In the genomic region with DNA sequence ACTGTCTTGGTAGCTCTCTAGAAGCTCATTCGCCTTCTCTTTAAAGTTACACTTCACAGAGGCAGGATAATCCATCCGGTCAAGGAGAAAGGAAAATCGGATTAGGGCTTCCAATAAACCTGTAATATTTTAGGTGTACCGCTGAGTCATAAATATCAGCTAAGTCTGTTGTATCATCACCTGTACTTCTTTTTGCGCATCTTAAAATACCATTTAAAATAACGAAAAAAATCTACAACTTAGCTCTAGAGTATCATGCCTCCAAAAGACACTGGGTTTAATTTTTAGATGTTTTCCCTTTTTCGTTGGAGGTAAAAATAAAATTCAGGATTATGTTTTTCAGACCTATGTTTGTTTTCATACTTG, we compare ENCODE assay signal across 15 cellular contexts. TPM values are rescaled to one million over a fixed set of nuclear protein-coding genes. Genes with fewer than 3 reads are reported as not detected.
DNase-seq lines count a peak whose midpoint lies in the region; ATAC-seq, FAIRE-seq and TF ChIP-seq lines count a peak whose summit lies in the region.
"Had no signal": no experiment of that assay in that cellular context is flagged by ENCODE, and none has a peak within 500 bp of the region (broad histone marks: within the 10 kb centered on the region; RNA-seq: fewer than 3 reads in every experiment).

No MANE protein-coding gene starts in this region.

- FAIRE-seq in HepG2 (lab: Jason Lieb, UNC) = no peak

- H3K27me3 ChIP-seq in HepG2 (ENCODE audit: control insufficient read depth in 1 of 2, insufficient read depth in 2 of 2, low read length in 2 of 2) (no peaks in the 10 kb centered on the region), right lobe of liver (no peaks in the 10 kb centered on the region), MM.1S (replicated peaks; ENCODE audit: insufficient read depth, low read length) (no peaks in the 10 kb centered on the region), fibroblast of lung (ENCODE audit: control insufficient read depth, insufficient read depth, low read length) (no peaks in the 10 kb centered on the region)
- H3K27me3 ChIP-seq: ascending aorta, gastroesophageal sphincter, upper lobe of right lung had no signal

- H3K9ac ChIP-seq in HepG2 (ENCODE audit: insufficient read depth, low read depth, low read length) (no peak overlapping the region), MM.1S (ENCODE audit: low read length) (no peak overlapping the region), fibroblast of lung (ENCODE audit: insufficient read depth, low read length) (no peak overlapping the region)

- intact Hi-C loops in HepG2 (cut with micrococcal nuclease; ENCODE audit: unreplicated experiment) (loop anchor here (1.0 to 2.0 kb wide), 3 partner anchors 27 to 211 kb away; no protein-coding TSS in a partner anchor), right lobe of liver (cut with DNase I) (loop anchor here in 1 of 2 donors (5.0 kb wide), 1 partner anchor 185 kb away; no protein-coding TSS in a partner anchor)

- no peaks in the 10 kb centered on the region for H3K27me3 Mint-ChIP-seq in type B pancreatic cell
- H3K27me3 Mint-ChIP-seq: activated naive CD8-positive, alpha-beta T cell; IgD-negative memory B cell had no signal

- TF ChIP-seq CTCF in HepG2 (CRISPR knock-in tag; IDR thresholded peaks at IDR 0.05) (no peak), right lobe of liver (IDR thresholded peaks at IDR 0.05) (no peak), MM.1S (IDR thresholded peaks at IDR 0.05; ENCODE audit: low read length) (no peak), fibroblast of lung (conservative IDR thresholded peaks at IDR 0.05 in 1 of 2, IDR thresholded peaks at IDR 0.05 in 1 of 2; ENCODE audit: low read depth in 1 of 2, low read length in 2 of 2) (no peak), type B pancreatic cell (conservative IDR thresholded peaks at IDR 0.05) (peak; percentile 2)

- peak overlapping the region; percentile 23 for H3K27ac Mint-ChIP-seq in type B pancreatic cell
- H3K27ac Mint-ChIP-seq: activated naive CD8-positive, alpha-beta T cell; activated T-helper 2 cell treated with anti-CD3 and anti-CD28 coated beads, Interferon-gamma antibody, Interleukin-2, Interleukin-4, amounts not matched to agents 10 μg/mL and 5 μg/mL and 100 μg/mL, durations not matched to agents 14 hours and 24 hours and 36 hours; IgD-negative memory B cell had no signal

- no peaks in the 10 kb centered on the region for H3K36me3 ChIP-seq in HepG2 (replicated peaks in 1 of 2; ENCODE audit: control insufficient read depth in 1 of 2, insufficient read depth in 2 of 2, low read length in 2 of 2)
- no peaks in the 10 kb centered on the region for H3K36me3 ChIP-seq in right lobe of liver
- no peaks in the 10 kb centered on the region for H3K36me3 ChIP-seq in MM.1S (replicated peaks; ENCODE audit: insufficient read depth, low read length)
- no peaks in the 10 kb centered on the region for H3K36me3 ChIP-seq in fibroblast of lung (ENCODE audit: control insufficient read depth, insufficient read depth, low read length)
- H3K36me3 ChIP-seq: ascending aorta, gastroesophageal sphincter, upper lobe of right lung had no signal

- H3K4me2 ChIP-seq in HepG2 (ENCODE audit: low read depth, low read length) (0 out of 2 replicates have a peak overlapping the region, but pooled peaks have one; percentile 43), MM.1S (ENCODE audit: low read depth, low read length) (peak overlapping the region; percentile 48; the same call in 1 of the 2 replicates), fibroblast of lung (ENCODE audit: extremely low read depth, insufficient read depth, low read length) (peak overlapping the region; percentile 35)

- H3K27ac ChIP-seq in HepG2 (ENCODE audit: extremely low read length, insufficient read depth, low read length) (no peak overlapping the region), right lobe of liver (no peak overlapping the region), MM.1S (ENCODE audit: low read length) (no peak overlapping the region), fibroblast of lung (ENCODE audit: insufficient read depth, low read length) (no peak overlapping the region)
- H3K27ac ChIP-seq: ascending aorta, gastroesophageal sphincter, skin epidermis, upper lobe of right lung had no signal

- H3K4me1 ChIP-seq in HepG2 (ENCODE audit: insufficient read depth, low read length) (peaks cover 6% of the 10 kb centered on the region; the same call in 1 of the 2 replicates), right lobe of liver (no peaks in the 10 kb centered on the region), MM.1S (ENCODE audit: low read length) (peaks cover 6% of the 10 kb centered on the region; the same call in 1 of the 2 replicates), fibroblast of lung (ENCODE audit: control insufficient read depth, extremely low read depth, insufficient read depth, low read length) (no peaks in the 10 kb centered on the region)
- H3K4me1 ChIP-seq: ascending aorta, upper lobe of right lung had no signal

- in situ Hi-C loops in HepG2 (cut with HindIII; ENCODE audit: extremely low pct_ligation_motif_present, low pct_unique_long_range_greater_than_20kb) = loop anchor here (10.0 kb wide), 1 partner anchor 287 kb away; the partner anchor contains the start of genes FEN1 and TMEM258

- H3K9me3 ChIP-seq in HepG2 (ENCODE audit: low read length) (no peaks in the 10 kb centered on the region), right lobe of liver (no peaks in the 10 kb centered on the region), MM.1S (replicated peaks; ENCODE audit: insufficient read depth, low read length) (no peaks in the 10 kb centered on the region), fibroblast of lung (ENCODE audit: control insufficient read depth, insufficient read depth, low read depth, low read length) (no peaks in the 10 kb centered on the region)
- H3K9me3 ChIP-seq: ascending aorta, gastroesophageal sphincter, upper lobe of right lung had no signal

- no peak for TF ChIP-seq EP300 in HepG2 (IDR thresholded peaks at IDR 0.05; ENCODE audit: low read depth in 2 of 2, low read length in 2 of 2)
- TF ChIP-seq EP300 in HepG2 (CRISPR knock-in tag; IDR thresholded peaks at IDR 0.05; ENCODE audit: borderline replicate concordance) = no peak

- no peak overlapping the region for H3K4me3 Mint-ChIP-seq in type B pancreatic cell

- H3F3A ChIP-seq in MM.1S (ENCODE audit: insufficient read depth, low read length) = no peaks in the 10 kb centered on the region

- H3K36me3 Mint-ChIP-seq in type B pancreatic cell = no peaks in the 10 kb centered on the region
- H3K36me3 Mint-ChIP-seq: activated naive CD8-positive, alpha-beta T cell; IgD-negative memory B cell had no signal

- WGBS in HepG2 (ENCODE audit: low lambda C conversion rate) = 17% methylated on average over 7 of the region's 7 CpGs
- WGBS in right lobe of liver (ENCODE audit: insufficient coverage, low coverage, low lambda C conversion rate, missing lambda C conversion rate) = 25% methylated on average over 7 of the region's 7 CpGs

- H2AFZ ChIP-seq in HepG2 (ENCODE audit: low read length) (no peak overlapping the region), MM.1S (ENCODE audit: low read length) (0 out of 2 replicates have a peak overlapping the region, but pooled peaks have one; percentile 37), fibroblast of lung (ENCODE audit: low read length) (no peak overlapping the region)

- ATAC-seq in HepG2 = no peak
- ATAC-seq in right lobe of liver = no peak
- ATAC-seq in GM18873 (IDR thresholded peaks at IDR 0.05; ENCODE audit: low FRiP score, unreplicated experiment) = no peak

- no peaks in the 10 kb centered on the region for H3K9me2 ChIP-seq in MM.1S (replicated peaks; ENCODE audit: insufficient read depth, low read length)

- no peak for TF ChIP-seq RAD21 in HepG2 (CRISPR knock-in tag; IDR thresholded peaks at IDR 0.05)

- peaks cover 6% of the 10 kb centered on the region for H3K4me1 Mint-ChIP-seq in type B pancreatic cell (ENCODE audit: unreplicated experiment)

- CTCF ChIA-PET in HepG2 (lab: Yijun Ruan, JAX; ENCODE audit: low intra/inter-chr PET ratio, low total read pairs) = interaction anchor here (0.9 to 3.9 kb wide), 4 partner anchors 128 to 285 kb away, joined by 3 to 43 read pairs (median 4); no protein-coding TSS in a partner anchor

- no peaks in the 10 kb centered on the region for H3K9me3 Mint-ChIP-seq in type B pancreatic cell
- H3K9me3 Mint-ChIP-seq: activated T-helper 2 cell treated with anti-CD3 and anti-CD28 coated beads, Interferon-gamma antibody, Interleukin-2, Interleukin-4, amounts not matched to agents 10 μg/mL and 5 μg/mL and 100 μg/mL, durations not matched to agents 14 hours and 24 hours and 36 hours; IgD-negative memory B cell had no signal

- no TSS peak for BruUV-seq in HepG2 (replicated peaks; lab: Mats Ljungman, UMichigan)

- no peaks in the 10 kb centered on the region for H3K79me2 ChIP-seq in HepG2 (ENCODE audit: insufficient read depth, low read length)
- no peaks in the 10 kb centered on the region for H3K79me2 ChIP-seq in MM.1S (ENCODE audit: low read length)
- H3K79me2 ChIP-seq in fibroblast of lung (ENCODE audit: control insufficient read depth, insufficient read depth, low read length) = no peaks in the 10 kb centered on the region

- TF ChIP-seq POLR2A in HepG2 (IDR thresholded peaks at IDR 0.05; ENCODE audit: insufficient read depth in 1 of 2, low read depth in 2 of 2, low read length in 2 of 2) (no peak), right lobe of liver (IDR thresholded peaks at IDR 0.05) (no peak)

- no peaks in the 10 kb centered on the region for H4K20me1 ChIP-seq in HepG2 (ENCODE audit: insufficient read depth, low read length)
- H4K20me1 ChIP-seq in MM.1S (ENCODE audit: insufficient read depth, low read length) = no peaks in the 10 kb centered on the region
- no peaks in the 10 kb centered on the region for H4K20me1 ChIP-seq in fibroblast of lung (ENCODE audit: control insufficient read depth, extremely low read depth, insufficient read depth, low read length)

- DNase-seq in HepG2 (ENCODE audit: low spot score) (no peak), right lobe of liver (no peak), MM.1S (no peak), fibroblast of lung (ENCODE audit: low read depth in 2 of 2) (no peak), type B pancreatic cell (ENCODE audit: extremely low spot score, unreplicated experiment) (no peak), 8988T (no peak), SKM-1 (lab: John Stamatoyannopoulos, UW; ENCODE audit: unreplicated experiment) (no peak)

- H3K4me3 ChIP-seq in HepG2 (replicated peaks in 1 of 3; ENCODE audit: insufficient read depth in 1 of 3, low read depth in 2 of 3, low read length in 3 of 3) = no peak overlapping the region
- H3K4me3 ChIP-seq in right lobe of liver = no peak overlapping the region
- H3K4me3 ChIP-seq in MM.1S (ENCODE audit: low read length) = no peak overlapping the region
- no peak overlapping the region for H3K4me3 ChIP-seq in fibroblast of lung (replicated peaks in 1 of 4; ENCODE audit: control extremely low read depth in 1 of 4, insufficient read depth in 1 of 4, low read depth in 3 of 4, low read length in 4 of 4)
- H3K4me3 ChIP-seq: gastroesophageal sphincter, skin epidermis, upper lobe of right lung had no signal

- POLR2A ChIA-PET in HepG2 (lab: Yijun Ruan, JAX) = interaction anchor here (0.7 to 2.1 kb wide), 10 partner anchors 17 to 290 kb away, joined by 3 to 18 read pairs (median 6); partner anchors contain the start of genes FEN1, FTH1 and TMEM258

RNA-seq across cellular contexts. Expression of gene INCENP, which starts 41.5 kb away (rescaled TPM):
- total RNA-seq in HepG2 (2016; rRNA removed; fragmentation: Illumina TruSeq; extraction: Trizol) (37.3 and 38.1 TPM in 2 replicates), right lobe of liver (1 to 10 TPM; 6.4 to 8.9 (median 7.1) TPM), fibroblast of lung (6.4 and 12.7 TPM in 2 replicates), type B pancreatic cell (ENCODE audit: low replicate concordance) (38.8 and 96.7 TPM in 2 replicates)
- 3.3 and 3.7 TPM in 2 replicates for total RNA-seq in HepG2 (2016; cell fraction: cytosol; rRNA removed; fragmentation: Illumina TruSeq; extraction: Trizol; ENCODE audit: low read depth)
- total RNA-seq in HepG2 (2016; cell fraction: insoluble cytoplasmic fraction; rRNA removed; fragmentation: Illumina TruSeq; extraction: Trizol) = 27.3 and 37.0 TPM in 2 replicates
- total RNA-seq in HepG2 (2016; cell fraction: membrane; rRNA removed; fragmentation: Illumina TruSeq; extraction: Trizol) = 14.0 and 15.7 TPM in 2 replicates
- 36.6 and 40.2 TPM in 2 replicates for total RNA-seq in HepG2 (2016; cell fraction: nucleus; rRNA removed; fragmentation: Illumina TruSeq; extraction: Trizol)
- polyA plus RNA-seq in HepG2 (2011; rRNA removed) (10.4 and 14.1 TPM in 2 replicates), fibroblast of lung (6.6 and 18.3 TPM in 2 replicates)
- 5.0 and 8.4 TPM in 2 replicates for polyA plus RNA-seq in HepG2 (2011; cell fraction: cytosol; rRNA removed)
- polyA plus RNA-seq in HepG2 (2011; cell fraction: nucleus; rRNA removed) = 42.9 and 73.5 TPM in 2 replicates
- polyA plus RNA-seq in HepG2 (2012) = 8.6 and 15.4 TPM in 2 replicates
- polyA plus RNA-seq in HepG2 (2016; cell fraction: cytosol; fragmentation: Illumina TruSeq; extraction: Trizol; ENCODE audit: low read depth) = 1.1 and 1.2 TPM in 2 replicates
- polyA plus RNA-seq in HepG2 (2016; cell fraction: insoluble cytoplasmic fraction; fragmentation: Illumina TruSeq; extraction: Trizol; ENCODE audit: low read depth) = 17.0 and 26.2 TPM in 2 replicates
- polyA plus RNA-seq in HepG2 (2016; cell fraction: membrane; fragmentation: Illumina TruSeq; extraction: Trizol; ENCODE audit: low read depth) = 2.3 and 4.0 TPM in 2 replicates
- polyA plus RNA-seq in HepG2 (2016; cell fraction: nucleus; fragmentation: Illumina TruSeq; extraction: Trizol; ENCODE audit: insufficient read depth, low read depth) = 69.9 and 91.3 TPM in 2 replicates
- 25.1 and 110 TPM in 2 replicates for polyA minus RNA-seq in HepG2 (2011; rRNA and poly(A)+ RNA removed; ENCODE audit: low replicate concordance)
- polyA minus RNA-seq in HepG2 (2011; cell fraction: cytosol; rRNA and poly(A)+ RNA removed) = 18.4 and 29.2 TPM in 2 replicates
- 10.9 and 15.5 TPM in 2 replicates for polyA minus RNA-seq in HepG2 (2011; cell fraction: nucleus; rRNA and poly(A)+ RNA removed)
- polyA plus RNA-seq in fibroblast of lung (2012) = 9.0 and 24.3 TPM in 2 replicates
- polyA minus RNA-seq in fibroblast of lung (ENCODE audit: low replicate concordance) = 10.3 and 36.6 TPM in 2 replicates
